In genomic region chr11:131033151-131033651, GRCh38 we compare ENCODE assay signal across 9 cellular contexts.
DNase-seq lines count a peak whose midpoint lies in the region; ATAC-seq and TF ChIP-seq lines count a peak whose summit lies in the region.
"Had no signal": no experiment of that assay in that cellular context is flagged by ENCODE, and none has a peak within 500 bp of the region (broad histone marks: within the 10 kb centered on the region; RNA-seq: fewer than 3 reads in every experiment).

No MANE protein-coding gene starts in this region.

- peak overlapping the region; percentile 24 for H3K27ac ChIP-seq in trophoblast cell (ENCODE audit: low read depth, low read length)
- no peak overlapping the region for H3K27ac ChIP-seq in tibial nerve

- H3K27me3 ChIP-seq in trophoblast cell (ENCODE audit: insufficient read depth, low read length) = no peaks in the 10 kb centered on the region
- H3K27me3 ChIP-seq in tibial nerve = no peaks in the 10 kb centered on the region

- H4K91ac ChIP-seq in trophoblast cell (ENCODE audit: low read depth, low read length) = no peak overlapping the region

- ATAC-seq in stimulated activated naive CD8-positive, alpha-beta T cell treated with anti-CD3 and anti-CD28 coated beads, Interleukin-15, Interleukin-2, amounts not matched to agents 100 U/mL and 50 U/mL, for 24 hours = no peak
- no peak for ATAC-seq in GM19023 (IDR thresholded peaks at IDR 0.05; ENCODE audit: unreplicated experiment)
- ATAC-seq in GM21447 (IDR thresholded peaks at IDR 0.05; ENCODE audit: unreplicated experiment) = no peak

- TF ChIP-seq EP300 in tibial nerve (IDR thresholded peaks at IDR 0.05) = no peak

- H3K79me1 ChIP-seq in trophoblast cell (ENCODE audit: low read length) = peaks cover 2% of the 10 kb centered on the region

- H3K4me2 ChIP-seq in trophoblast cell (ENCODE audit: low read length) = peak overlapping the region; percentile 1

- WGBS in trophoblast cell (ENCODE audit: extremely low coverage, insufficient coverage, insufficient read length) = no CpG with 5 or more reads among the region's 5 CpGs
- WGBS in tibial nerve, 2 donors = 49 to 51% methylated on average over 4 to 5 of the region's 5 CpGs

- H3K79me2 ChIP-seq in trophoblast cell (ENCODE audit: control insufficient read depth, insufficient read depth, low read length, poor library complexity) = no peaks in the 10 kb centered on the region

- TF ChIP-seq CTCF in epithelial cell of proximal tubule (conservative IDR thresholded peaks at IDR 0.05; ENCODE audit: low read depth, low read length) (no peak), tibial nerve (IDR thresholded peaks at IDR 0.05) (no peak)

- H3K9ac ChIP-seq in trophoblast cell (ENCODE audit: low read length) = no peak overlapping the region

- peaks cover 5 to 10% of the 10 kb centered on the region in 2 experiments for H3K4me1 ChIP-seq in trophoblast cell (ENCODE audit: control insufficient read depth in 1 of 2, insufficient read depth in 2 of 2, low read length in 2 of 2)
- no peaks in the 10 kb centered on the region for H3K4me1 ChIP-seq in tibial nerve

- H3K4ac ChIP-seq in trophoblast cell (ENCODE audit: low read depth, low read length) = no peak overlapping the region

- DNase-seq in EL (peak; percentile 97), OCI-M1 (lab: John Stamatoyannopoulos, UW) (peak; percentile 41), epithelial cell of proximal tubule (ENCODE audit: low read depth) (peak; percentile 62), trophoblast cell (peak; percentile 39 to 69), tibial nerve (ENCODE audit: low spot score in 2 of 2) (no peak)
- no peak for DNase-seq in stimulated activated naive CD8-positive, alpha-beta T cell treated with anti-CD3 and anti-CD28 coated beads, Interleukin-15, Interleukin-2, amounts not matched to agents 100 U/mL and 50 U/mL, for 24 hours
- DNase-seq: occipital lobe had no signal

- no peak overlapping the region for H2AK5ac ChIP-seq in trophoblast cell (ENCODE audit: low read length)

- H3K23ac ChIP-seq in trophoblast cell (ENCODE audit: low read length) = no peak overlapping the region

- H2BK12ac ChIP-seq in trophoblast cell (ENCODE audit: low read length) = no peak overlapping the region

- H2BK5ac ChIP-seq in trophoblast cell (ENCODE audit: low read depth, low read length, poor library complexity) = no peak overlapping the region

- no peaks in the 10 kb centered on the region for H3K36me3 ChIP-seq in trophoblast cell (ENCODE audit: control insufficient read depth in 1 of 2, insufficient read depth in 2 of 2, low read length in 2 of 2)
- H3K36me3 ChIP-seq in tibial nerve = no peaks in the 10 kb centered on the region

- H4K12ac ChIP-seq in trophoblast cell (ENCODE audit: low read depth, low read length) = no peak overlapping the region

- H2BK120ac ChIP-seq in trophoblast cell (ENCODE audit: insufficient read depth, low read length, poor library complexity) = no peak overlapping the region

- H4K8ac ChIP-seq in trophoblast cell (ENCODE audit: low read depth, low read length) = no peak overlapping the region

- H3K9me3 ChIP-seq in trophoblast cell (ENCODE audit: insufficient read depth, low read depth, low read length) (no peaks in the 10 kb centered on the region), tibial nerve (no peaks in the 10 kb centered on the region)

- no peak overlapping the region for H3K18ac ChIP-seq in trophoblast cell (ENCODE audit: low read length)

- TF ChIP-seq POLR2A in tibial nerve (IDR thresholded peaks at IDR 0.05) = no peak

- no peak overlapping the region for H3K14ac ChIP-seq in trophoblast cell (ENCODE audit: low read length)

- no peak overlapping the region for H2AFZ ChIP-seq in trophoblast cell (ENCODE audit: insufficient read depth, low read length, poor library complexity)

- no peak overlapping the region for H3K4me3 ChIP-seq in epithelial cell of proximal tubule (ENCODE audit: low read depth, low read length)
- H3K4me3 ChIP-seq in trophoblast cell (ENCODE audit: low read depth, low read length) = no peak overlapping the region
- H3K4me3 ChIP-seq in tibial nerve = no peak overlapping the region

Comparison
In these comparisons a context has a peak if more than half of its experiments do, and no peak if none do; other contexts are left out.
1. DNase-seq: peak in EL (single experiment), OCI-M1 (single experiment), epithelial cell of proximal tubule (single experiment) and trophoblast cell (2 of 2); none in stimulated activated naive CD8-positive, alpha-beta T cell treated with anti-CD3 and anti-CD28 coated beads, Interleukin-15, Interleukin-2, amounts not matched to agents 100 U/mL and 50 U/mL, for 24 hours (single experiment) and tibial nerve (0 of 2).